Comparison of ENCODE assay signal across 8 cellular contexts in genomic region chr6:143842902-143843688, GRCh38. TPM values are rescaled to one million over a fixed set of nuclear protein-coding genes. Genes with fewer than 3 reads are reported as not detected.
DNase-seq lines count a peak whose midpoint lies in the region; ATAC-seq and TF ChIP-seq lines count a peak whose summit lies in the region.

Gene LTV1, plus strand, starts transcription at chr6:143843338. Its CDS starts 140 bp downstream, at chr6:143843478.

- dilution Hi-C loops in mammary epithelial cell (cut with HindIII; ENCODE audit: low sequenced_read_pairs): no loop called here

- peak; percentile 98 for ATAC-seq in GM18873 (IDR thresholded peaks at IDR 0.05; ENCODE audit: low FRiP score, unreplicated experiment)
- ATAC-seq in HG03139 (IDR thresholded peaks at IDR 0.05; ENCODE audit: unreplicated experiment): peak; percentile 100

- H3K9me3 ChIP-seq in WERI-Rb-1 (ENCODE audit: severe bottlenecking): no peaks in the 10 kb centered on the region
- no peaks in the 10 kb centered on the region for H3K9me3 ChIP-seq in mammary epithelial cell (replicated peaks; ENCODE audit: insufficient read depth, low read length)
- no peaks in the 10 kb centered on the region for H3K9me3 ChIP-seq in iPS-20b (ENCODE audit: insufficient read depth, low read depth, low read length)

- CTCF ChIA-PET in mammary epithelial cell (lab: Charles Lee; ENCODE audit: low non-redundant PET): interaction anchor here (1.5 kb wide), 1 partner anchor 268 kb away, joined by 4 read pairs; no protein-coding TSS in a partner anchor

- 4% methylated on average over 41 of the region's 64 CpGs for WGBS in mammary epithelial cell (ENCODE audit: low coverage, missing lambda C conversion rate)

- peak within 1 kb of the TSS; percentile 85 for H3K4me2 ChIP-seq in mammary epithelial cell (ENCODE audit: insufficient read depth, low read depth, low read length)

- in situ Hi-C loops in ACHN (cut with HindIII; ENCODE audit: low pct_ligation_motif_present, low pct_unique_long_range_greater_than_20kb, low sequenced_read_pairs): no loop called here
- in situ Hi-C loops in mammary epithelial cell (cut with MboI; ENCODE audit: low sequenced_read_pairs in 2 of 2): loop anchor here in 1 of 2 donors (5.0 kb wide), 1 partner anchor 266 kb away; no protein-coding TSS in a partner anchor

- H3K4me3 ChIP-seq in WERI-Rb-1 (ENCODE audit: low read depth, low read length) (peak within 1 kb of the TSS; percentile 60), mammary epithelial cell (replicated peaks in 1 of 3; ENCODE audit: insufficient read depth in 1 of 3, low read depth in 2 of 3, low read length in 3 of 3) (peak within 1 kb of the TSS; percentile 68 to 96 (median 74)), iPS-20b (ENCODE audit: low read length) (peak within 1 kb of the TSS; percentile 90), skin epidermis (peak within 1 kb of the TSS; percentile 80 to 95 (median 89))

- H3K27me3 ChIP-seq in WERI-Rb-1 (ENCODE audit: insufficient read depth, low read depth, severe bottlenecking) (no peaks in the 10 kb centered on the region), mammary epithelial cell (ENCODE audit: insufficient read depth, low read length) (no peaks in the 10 kb centered on the region), iPS-20b (ENCODE audit: insufficient read depth, low read length) (no peaks in the 10 kb centered on the region)

- H3K9ac ChIP-seq in mammary epithelial cell (ENCODE audit: insufficient read depth, low read length): peak within 1 kb of the TSS; percentile 96
- peak within 1 kb of the TSS; percentile 93 for H3K9ac ChIP-seq in iPS-20b (ENCODE audit: low read depth, low read length)

- H3K27ac ChIP-seq in WERI-Rb-1 (peak within 1 kb of the TSS; percentile 93), mammary epithelial cell (ENCODE audit: insufficient read depth, low read depth, low read length) (peak within 1 kb of the TSS; percentile 94), iPS-20b (ENCODE audit: low read length) (peak within 1 kb of the TSS; percentile 80), skin epidermis (peak within 1 kb of the TSS; percentile 63 to 98 (median 95))

- no peaks in the 10 kb centered on the region for H4K20me1 ChIP-seq in mammary epithelial cell (ENCODE audit: insufficient read depth, low read length)

- H2AFZ ChIP-seq in mammary epithelial cell (ENCODE audit: low read depth, low read length): peak within 1 kb of the TSS; percentile 99

- H3K4me1 ChIP-seq in mammary epithelial cell (ENCODE audit: insufficient read depth, low read length) (peaks cover 6% of the 10 kb centered on the region), iPS-20b (ENCODE audit: insufficient read depth, low read length) (peaks cover 8% of the 10 kb centered on the region; the same call in 1 of the 2 replicates)

- DNase-seq in ACHN (peak; percentile 94), NCI-H2227 (lab: John Stamatoyannopoulos, UW; ENCODE audit: unreplicated experiment) (peak; percentile 96), WERI-Rb-1 (peak; percentile 96), mammary epithelial cell (peak; percentile 92)

- H3K36me3 ChIP-seq in WERI-Rb-1 (peaks cover 40% of the 10 kb centered on the region), mammary epithelial cell (ENCODE audit: insufficient read depth, low read length) (peaks cover 23% of the 10 kb centered on the region), iPS-20b (ENCODE audit: insufficient read depth, low read depth, low read length) (peaks cover 38% of the 10 kb centered on the region)

- BruUV-seq in mammary epithelial cell (replicated peaks; lab: Mats Ljungman, UMichigan): no TSS peak

- TF ChIP-seq CTCF in WERI-Rb-1 (IDR thresholded peaks at IDR 0.05; ENCODE audit: low read depth, low read length) (no peak), mammary epithelial cell (conservative IDR thresholded peaks at IDR 0.05 in 1 of 2, IDR thresholded peaks at IDR 0.05 in 1 of 2; ENCODE audit: extremely low read depth in 1 of 2, insufficient read depth in 1 of 2, low read depth in 1 of 2, low read length in 2 of 2) (no peak)

- H3K79me2 ChIP-seq in mammary epithelial cell (ENCODE audit: insufficient read depth, low read length): peaks cover 48% of the 10 kb centered on the region

- intact Hi-C loops in mammary epithelial cell (cut with micrococcal nuclease): loop anchor here (1.0 to 10.0 kb wide), 6 partner anchors 170 to 391 kb away; partner anchors contain the start of genes ADAT2, PEX3 and SF3B5

RNA-seq across cellular contexts. Expression of gene LTV1, which starts in this region (rescaled TPM):
- total RNA-seq in mammary epithelial cell: 10 to 100 TPM; 11.8 to 34.2 TPM
- polyA plus RNA-seq in mammary epithelial cell: 15.7 TPM
- 4.5 TPM for polyA minus RNA-seq in mammary epithelial cell

Comparison
In these comparisons a context has a peak if more than half of its experiments do, and no peak if none do; other contexts are left out.
1. Peak in every context shown above with its lines: DNase-seq, ATAC-seq, H3K4me3 ChIP-seq and H3K27ac ChIP-seq.